ENCODE assay signal across 10 cellular contexts in genomic region chr18:54149078-54149697, GRCh38.
A peak's percentile ranks its signal among the peaks of the same experiment; 100 is the strongest.
DNase-seq lines count a peak whose midpoint lies in the region; ATAC-seq and TF ChIP-seq lines count a peak whose summit lies in the region.
"Had no signal": no experiment of that assay in that cellular context is flagged by ENCODE, and none has a peak within 500 bp of the region (broad histone marks: within the 10 kb centered on the region; RNA-seq: fewer than 3 reads in every experiment).

No MANE protein-coding gene starts in this region.

- H3K27me3 Mint-ChIP-seq in activated T-helper 17 cell treated with anti-CD3 and anti-CD28 coated beads, Interleukin-2, amount 50 U/mL, for 72 hours, result no peaks in the 10 kb centered on the region
- H3K27me3 Mint-ChIP-seq: IgD-negative memory B cell; naive thymus-derived CD8-positive, alpha-beta T cell had no signal

- DNase-seq in CD1c-positive myeloid dendritic cell (ENCODE audit: extremely low spot score), result peak; percentile 41
- DNase-seq in GM20000 (ENCODE audit: low spot score), result peak; percentile 58
- peak; percentile 17 for DNase-seq in inferior parietal cortex (ENCODE audit: extremely low spot score)
- no peak for DNase-seq in stimulated activated effector memory CD8-positive, alpha-beta T cell treated with anti-CD3 and anti-CD28 coated beads, Interleukin-12 subunit alpha, Interleukin-12 subunit beta, amount 100 ng/mL, for 72 hours (ENCODE audit: low spot score in 2 of 2)
- no peak for DNase-seq in mesenteric fat pad (ENCODE audit: low spot score)
- DNase-seq in OCI-LY7 (ENCODE audit: low spot score), result no peak

- H3K36me3 ChIP-seq in OCI-LY7 (ENCODE audit: insufficient read depth, low read length), result peaks cover 40% of the 10 kb centered on the region

- H3K4me2 ChIP-seq in OCI-LY7 (ENCODE audit: low read length), result no peak overlapping the region

- peaks cover 35% of the 10 kb centered on the region for H3K36me3 Mint-ChIP-seq in activated T-helper 17 cell treated with anti-CD3 and anti-CD28 coated beads, Interleukin-2, amount 50 U/mL, for 72 hours (ENCODE audit: low read depth)
- peaks cover 37% of the 10 kb centered on the region for H3K36me3 Mint-ChIP-seq in stimulated activated effector memory CD8-positive, alpha-beta T cell treated with anti-CD3 and anti-CD28 coated beads, Interleukin-12 subunit alpha, Interleukin-12 subunit beta, amount 100 ng/mL, for 72 hours

- no peak overlapping the region for H2AFZ ChIP-seq in OCI-LY7 (ENCODE audit: low read length)

- no peaks in the 10 kb centered on the region for H3K79me2 ChIP-seq in OCI-LY7 (ENCODE audit: insufficient read depth, low read depth, low read length)

- TF ChIP-seq CTCF in GM20000 (IDR thresholded peaks at IDR 0.05; ENCODE audit: extremely low read depth, missing control alignments) (no peak), OCI-LY7 (conservative IDR thresholded peaks at IDR 0.05; ENCODE audit: low read length) (no peak)

- POLR2A ChIA-PET in OCI-LY7 (lab: Charles Lee), result no interaction called here

- ATAC-seq in HG03571 (IDR thresholded peaks at IDR 0.05; ENCODE audit: unreplicated experiment), result peak; percentile 56
- peak; percentile 87 for ATAC-seq in activated T-helper 17 cell treated with anti-CD3 and anti-CD28 coated beads, Interleukin-2, amount 50 U/mL, for 72 hours (replicated peaks)
- ATAC-seq in stimulated activated effector memory CD8-positive, alpha-beta T cell treated with anti-CD3 and anti-CD28 coated beads, Interleukin-12 subunit alpha, Interleukin-12 subunit beta, amount 100 ng/mL, for 72 hours, result peak; percentile 94
- ATAC-seq: naive thymus-derived CD8-positive, alpha-beta T cell had no signal

- H3K9me2 ChIP-seq in OCI-LY7 (ENCODE audit: insufficient read depth, low read length), result no peaks in the 10 kb centered on the region

- intact Hi-C loops in OCI-LY7 (cut with micrococcal nuclease; ENCODE audit: unreplicated experiment), result no loop called here

- CTCF ChIA-PET in OCI-LY7 (lab: Charles Lee; ENCODE audit: unreplicated experiment), result no interaction called here

- BruUV-seq in OCI-LY7 (replicated peaks; lab: Mats Ljungman, UMichigan), result no TSS peak

- peak overlapping the region; percentile 99 for H3K27ac Mint-ChIP-seq in activated T-helper 17 cell treated with anti-CD3 and anti-CD28 coated beads, Interleukin-2, amount 50 U/mL, for 72 hours
- H3K27ac Mint-ChIP-seq in stimulated activated effector memory CD8-positive, alpha-beta T cell treated with anti-CD3 and anti-CD28 coated beads, Interleukin-12 subunit alpha, Interleukin-12 subunit beta, amount 100 ng/mL, for 72 hours, result peak overlapping the region; percentile 95

- no peaks in the 10 kb centered on the region for H4K20me1 ChIP-seq in OCI-LY7 (ENCODE audit: insufficient read depth, low read length)

- H3K9me3 ChIP-seq in OCI-LY7 (ENCODE audit: low read length), result no peaks in the 10 kb centered on the region

- H3K9me3 Mint-ChIP-seq in activated T-helper 17 cell treated with anti-CD3 and anti-CD28 coated beads, Interleukin-2, amount 50 U/mL, for 72 hours, result no peaks in the 10 kb centered on the region
- no peaks in the 10 kb centered on the region for H3K9me3 Mint-ChIP-seq in stimulated activated effector memory CD8-positive, alpha-beta T cell treated with anti-CD3 and anti-CD28 coated beads, Interleukin-12 subunit alpha, Interleukin-12 subunit beta, amount 100 ng/mL, for 72 hours
- H3K9me3 Mint-ChIP-seq: IgD-negative memory B cell had no signal

- peaks cover 31% of the 10 kb centered on the region for H3K4me1 Mint-ChIP-seq in activated T-helper 17 cell treated with anti-CD3 and anti-CD28 coated beads, Interleukin-2, amount 50 U/mL, for 72 hours
- H3K4me1 Mint-ChIP-seq in stimulated activated effector memory CD8-positive, alpha-beta T cell treated with anti-CD3 and anti-CD28 coated beads, Interleukin-12 subunit alpha, Interleukin-12 subunit beta, amount 100 ng/mL, for 72 hours, result peaks cover 52% of the 10 kb centered on the region

- peak overlapping the region; percentile 84 for H3K4me3 Mint-ChIP-seq in activated T-helper 17 cell treated with anti-CD3 and anti-CD28 coated beads, Interleukin-2, amount 50 U/mL, for 72 hours
- peak overlapping the region; percentile 64 for H3K4me3 Mint-ChIP-seq in stimulated activated effector memory CD8-positive, alpha-beta T cell treated with anti-CD3 and anti-CD28 coated beads, Interleukin-12 subunit alpha, Interleukin-12 subunit beta, amount 100 ng/mL, for 72 hours
- H3K4me3 Mint-ChIP-seq: IgD-negative memory B cell had no signal

- no peak overlapping the region for H3K27ac ChIP-seq in OCI-LY7 (ENCODE audit: low read depth, low read length, poor library complexity, severe bottlenecking)

- no peak overlapping the region for H3K4me3 ChIP-seq in OCI-LY7 (ENCODE audit: low read depth, low read length, poor library complexity, severe bottlenecking)

- H3K4me1 ChIP-seq in OCI-LY7 (ENCODE audit: insufficient read depth, low read length, poor library complexity, severe bottlenecking), result no peaks in the 10 kb centered on the region

Comparison
In these comparisons a context has a peak if more than half of its experiments do, and no peak if none do; other contexts are left out.
1. DNase-seq: peak in CD1c-positive myeloid dendritic cell (single experiment), GM20000 (single experiment) and inferior parietal cortex (single experiment); none in stimulated activated effector memory CD8-positive, alpha-beta T cell treated with anti-CD3 and anti-CD28 coated beads, Interleukin-12 subunit alpha, Interleukin-12 subunit beta, amount 100 ng/mL, for 72 hours (0 of 2), mesenteric fat pad (single experiment) and OCI-LY7 (single experiment).
2. Peak in every context shown above with its lines, with median percentiles within 50 percentile points of each other: ATAC-seq.